Comparison of ENCODE assay signal across 19 cellular contexts in the genomic region with DNA sequence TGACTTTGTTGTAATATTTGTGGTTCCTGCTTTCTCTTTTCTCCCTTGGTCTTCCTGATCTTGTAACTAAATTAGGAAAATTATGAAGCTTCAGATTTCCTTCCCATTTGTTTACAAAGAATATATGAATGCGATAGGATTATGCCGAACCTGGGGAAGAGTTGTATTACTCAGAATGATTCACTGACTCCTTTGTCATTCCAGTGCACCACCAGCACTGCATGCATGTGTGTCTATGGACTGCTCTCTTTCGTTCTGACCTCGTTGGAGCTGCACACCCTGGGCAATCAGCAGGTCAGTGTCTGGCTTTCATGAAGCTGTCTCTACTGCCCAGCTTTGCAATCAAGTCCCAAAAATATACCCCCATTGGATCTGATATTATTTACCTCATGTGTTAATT. TPM values are rescaled to one million over a fixed set of nuclear protein-coding genes. Genes with fewer than 3 reads are reported as not detected.
DNase-seq lines count a peak whose midpoint lies in the region; ATAC-seq, FAIRE-seq and TF ChIP-seq lines count a peak whose summit lies in the region.
"Had no signal": no experiment of that assay in that cellular context is flagged by ENCODE, and none has a peak within 500 bp of the region (broad histone marks: within the 10 kb centered on the region; RNA-seq: fewer than 3 reads in every experiment).

No MANE protein-coding gene starts in this region.

- H3K27me3 Mint-ChIP-seq in natural killer cell treated with Interleukin-12 subunit alpha and Interleukin-12 subunit beta and Interleukin-15 and Interleukin-18, amount 100 ng/mL, for 72 hours: no peaks in the 10 kb centered on the region
- H3K27me3 Mint-ChIP-seq: activated T-cell treated with anti-CD3 and anti-CD28 coated beads, Interleukin-2, amount 50 U/mL, for 24 hours had no signal

- TF ChIP-seq CTCF in bronchial epithelial cell (IDR thresholded peaks at IDR 0.05; ENCODE audit: insufficient read depth, low read length, severe bottlenecking) (no peak), kidney epithelial cell (IDR thresholded peaks at IDR 0.05; ENCODE audit: insufficient read depth, low read length, poor library complexity, severe bottlenecking) (no peak), body of pancreas (IDR thresholded peaks at IDR 0.05) (no peak)

- 76 to 81% methylated on average over 4 of the region's 4 CpGs for WGBS in body of pancreas, 2 donors
- 87 to 89% methylated on average over 4 of the region's 4 CpGs for WGBS in aorta, 2 donors

- H3K4me3 ChIP-seq in bronchial epithelial cell (ENCODE audit: low read depth, low read length): no peak overlapping the region
- H3K4me3 ChIP-seq in kidney epithelial cell (ENCODE audit: low read depth, low read length): no peak overlapping the region
- no peak overlapping the region for H3K4me3 ChIP-seq in body of pancreas
- no peak overlapping the region for H3K4me3 ChIP-seq in aorta (ENCODE audit: low read length in 2 of 2)
- H3K4me3 ChIP-seq: left ventricle myocardium inferior had no signal

- H3K4me1 Mint-ChIP-seq in natural killer cell treated with Interleukin-12 subunit alpha and Interleukin-12 subunit beta and Interleukin-15 and Interleukin-18, amount 100 ng/mL, for 72 hours (ENCODE audit: low read depth in 2 of 2): no peaks in the 10 kb centered on the region
- H3K4me1 Mint-ChIP-seq: natural killer cell had no signal

- H3K27ac ChIP-seq in body of pancreas (no peak overlapping the region), aorta (ENCODE audit: low read depth in 1 of 2, low read length in 2 of 2) (no peak overlapping the region)
- H3K27ac ChIP-seq: C4-2B, left ventricle myocardium inferior had no signal

- no peak for FAIRE-seq in bronchial epithelial cell (lab: Jason Lieb, UNC)
- FAIRE-seq: GM12891 had no signal

- H3K36me3 ChIP-seq in bronchial epithelial cell (ENCODE audit: control insufficient read depth, insufficient read depth, low read length) (peaks cover 17% of the 10 kb centered on the region), kidney epithelial cell (ENCODE audit: control insufficient read depth, insufficient read depth, low read length) (peaks cover 4% of the 10 kb centered on the region), body of pancreas (replicated peaks in 1 of 2; ENCODE audit: insufficient read depth in 1 of 2, low read depth in 2 of 2) (peaks cover 15 to 17% of the 10 kb centered on the region in 2 donors), aorta (ENCODE audit: control insufficient read depth in 1 of 2, insufficient read depth in 2 of 2, low read length in 1 of 2) (peaks cover 0 to 7% of the 10 kb centered on the region in 2 donors)

- peak; percentile 58 for DNase-seq in Daoy (ENCODE audit: low read depth)
- peak; percentile 26 for DNase-seq in NCI-H226
- peak; percentile 81 for DNase-seq in bronchial epithelial cell (ENCODE audit: low read depth)
- DNase-seq in kidney epithelial cell (ENCODE audit: low read depth): peak; percentile 9
- no peak for DNase-seq in body of pancreas
- no peak for DNase-seq in aorta
- no peak for DNase-seq in natural killer cell treated with Interleukin-12 subunit alpha and Interleukin-12 subunit beta and Interleukin-15 and Interleukin-18, amount 100 ng/mL, for 72 hours (ENCODE audit: low spot score)
- DNase-seq: activated CD4-positive, alpha-beta T cell treated with anti-CD3 and anti-CD28 coated beads for 1 hour; activated T-cell treated with anti-CD3 and anti-CD28 coated beads, Interleukin-2, amount 50 U/mL, for 24 hours; DMS79 treated with DMSO at 0.1 percent for 48 hours; head of caudate nucleus; left ventricle myocardium inferior; natural killer cell; NCI-H1417 treated with DMSO at 0.1 percent for 48 hours; NCI-H510A had no signal

- intact Hi-C loops in body of pancreas (cut with DNase I): no loop called here
- intact Hi-C loops in aorta (cut with DNase I): no loop called here

- H3K9me3 ChIP-seq in body of pancreas (no peaks in the 10 kb centered on the region), aorta (ENCODE audit: control insufficient read depth, low read length) (no peaks in the 10 kb centered on the region)
- H3K9me3 ChIP-seq: left ventricle myocardium inferior had no signal

- H3K27me3 ChIP-seq in bronchial epithelial cell (ENCODE audit: control insufficient read depth, insufficient read depth, low read length): no peaks in the 10 kb centered on the region
- H3K27me3 ChIP-seq in kidney epithelial cell (ENCODE audit: control insufficient read depth, insufficient read depth, low read length): no peaks in the 10 kb centered on the region
- no peaks in the 10 kb centered on the region for H3K27me3 ChIP-seq in body of pancreas
- no peaks in the 10 kb centered on the region for H3K27me3 ChIP-seq in aorta (ENCODE audit: control insufficient read depth in 1 of 2, insufficient read depth in 2 of 2, low read length in 1 of 2)

- TF ChIP-seq POLR2A in body of pancreas (IDR thresholded peaks at IDR 0.05): no peak

- no peak overlapping the region for H3K4me3 Mint-ChIP-seq in natural killer cell treated with Interleukin-12 subunit alpha and Interleukin-12 subunit beta and Interleukin-15 and Interleukin-18, amount 100 ng/mL, for 72 hours
- H3K4me3 Mint-ChIP-seq: activated T-cell treated with anti-CD3 and anti-CD28 coated beads, Interleukin-2, amount 50 U/mL, for 24 hours; natural killer cell; T-helper 1 cell treated with Interleukin-12 subunit alpha and Interleukin-12 subunit beta and Interleukin-4 antibody, amounts not matched to agents 30 μg/mL and 1 μg/mL, for 36 hours had no signal

- H3K27ac Mint-ChIP-seq in natural killer cell treated with Interleukin-12 subunit alpha and Interleukin-12 subunit beta and Interleukin-15 and Interleukin-18, amount 100 ng/mL, for 72 hours: no peak overlapping the region
- H3K27ac Mint-ChIP-seq: activated T-cell treated with anti-CD3 and anti-CD28 coated beads, Interleukin-2, amount 50 U/mL, for 24 hours; natural killer cell; T-helper 1 cell treated with Interleukin-12 subunit alpha and Interleukin-12 subunit beta and Interleukin-4 antibody, amounts not matched to agents 30 μg/mL and 1 μg/mL, for 36 hours had no signal

- no peak for ATAC-seq in GM18502 (IDR thresholded peaks at IDR 0.05; ENCODE audit: poor library complexity, unreplicated experiment)
- ATAC-seq in body of pancreas: no peak
- no peak for ATAC-seq in aorta (ENCODE audit: low FRiP score)
- no peak for ATAC-seq in natural killer cell treated with Interleukin-12 subunit alpha and Interleukin-12 subunit beta and Interleukin-15 and Interleukin-18, amount 100 ng/mL, for 72 hours
- ATAC-seq: natural killer cell had no signal

- H3K9me3 Mint-ChIP-seq in natural killer cell treated with Interleukin-12 subunit alpha and Interleukin-12 subunit beta and Interleukin-15 and Interleukin-18, amount 100 ng/mL, for 72 hours: no peaks in the 10 kb centered on the region
- H3K9me3 Mint-ChIP-seq: activated T-cell treated with anti-CD3 and anti-CD28 coated beads, Interleukin-2, amount 50 U/mL, for 24 hours; natural killer cell; T-helper 1 cell treated with Interleukin-12 subunit alpha and Interleukin-12 subunit beta and Interleukin-4 antibody, amounts not matched to agents 30 μg/mL and 1 μg/mL, for 36 hours had no signal

- peaks cover 28% of the 10 kb centered on the region for H3K36me3 Mint-ChIP-seq in natural killer cell treated with Interleukin-12 subunit alpha and Interleukin-12 subunit beta and Interleukin-15 and Interleukin-18, amount 100 ng/mL, for 72 hours

- H3K4me1 ChIP-seq in body of pancreas (no peaks in the 10 kb centered on the region), aorta (ENCODE audit: control insufficient read depth in 1 of 2, insufficient read depth in 2 of 2, low read length in 2 of 2) (no peaks in the 10 kb centered on the region)
- H3K4me1 ChIP-seq: left ventricle myocardium inferior had no signal

RNA-seq across cellular contexts. Expression of gene NUP188, which starts 25.5 kb away (rescaled TPM):
- 73.7 and 75.5 TPM in 2 replicates for total RNA-seq in Daoy (2014; rRNA removed; shearing (Covaris generic))
- 25.8 and 38.5 TPM in 2 replicates for total RNA-seq in bronchial epithelial cell
- 35.5 and 39.9 TPM in 2 replicates for total RNA-seq in kidney epithelial cell
- 10 to 100 TPM; 15.2 to 18.9 TPM for total RNA-seq in body of pancreas
- 10 to 100 TPM; 37.1 to 44.5 TPM for total RNA-seq in aorta
- 10 to 100 TPM in 1 of 2 donors, 1 to 10 TPM in 1; 4.9 to 14.4 TPM for polyA plus RNA-seq in aorta
- 100 to 1,000 TPM; 103 to 143 TPM for total RNA-seq in natural killer cell treated with Interleukin-12 subunit alpha and Interleukin-12 subunit beta and Interleukin-15 and Interleukin-18, amount 100 ng/mL, for 72 hours

RNA-seq across cellular contexts. Expression of gene DOLK, which starts 25.6 kb away (rescaled TPM):
- total RNA-seq in Daoy (2014; rRNA removed; shearing (Covaris generic)): 16.3 and 17.1 TPM in 2 replicates
- 22.6 and 24.6 TPM in 2 replicates for total RNA-seq in bronchial epithelial cell
- total RNA-seq in kidney epithelial cell: 29.6 and 30.8 TPM in 2 replicates
- total RNA-seq in body of pancreas: 10 to 100 TPM in 1 of 2 donors, 1 to 10 TPM in 1; 8.0 to 12.2 TPM
- total RNA-seq in aorta: 10 to 100 TPM in 1 of 2 donors, 1 to 10 TPM in 1; 8.4 to 10.5 TPM
- 10 to 100 TPM in 1 of 2 donors, 1 to 10 TPM in 1; 4.3 to 10.7 TPM for polyA plus RNA-seq in aorta
- total RNA-seq in natural killer cell treated with Interleukin-12 subunit alpha and Interleukin-12 subunit beta and Interleukin-15 and Interleukin-18, amount 100 ng/mL, for 72 hours: 10 to 100 TPM in 1 of 2 donors, 1 to 10 TPM in 1; 8.7 to 11.5 TPM

RNA-seq across cellular contexts. Expression of gene PHYHD1, which starts 52.2 kb away (rescaled TPM):
- total RNA-seq in Daoy (2014; rRNA removed; shearing (Covaris generic)): not detected in 2 replicates
- 1.1 and 3.8 TPM in 2 replicates for total RNA-seq in bronchial epithelial cell
- total RNA-seq in kidney epithelial cell: 17.8 and 21.2 TPM in 2 replicates
- total RNA-seq in body of pancreas: 10 to 100 TPM; 48.8 to 65.3 TPM
- 10 to 100 TPM; 20.5 to 33.0 TPM for total RNA-seq in aorta
- polyA plus RNA-seq in aorta: 10 to 100 TPM; 16.7 to 68.9 TPM
- 1 to 10 TPM in 1 of 2 donors, under 1 TPM in 1; 0.24 to 1.1 TPM for total RNA-seq in natural killer cell treated with Interleukin-12 subunit alpha and Interleukin-12 subunit beta and Interleukin-15 and Interleukin-18, amount 100 ng/mL, for 72 hours

RNA-seq across cellular contexts. Expression of gene SH3GLB2, which starts 55.2 kb away (rescaled TPM):
- total RNA-seq in Daoy (2014; rRNA removed; shearing (Covaris generic)): 19.0 and 21.8 TPM in 2 replicates
- total RNA-seq in bronchial epithelial cell (50.5 and 98.1 TPM in 2 replicates), kidney epithelial cell (101 and 112 TPM in 2 replicates), body of pancreas (100 to 1,000 TPM; 104 to 108 TPM), aorta (100 to 1,000 TPM in 1 of 2 donors, 10 to 100 TPM in 1; 64.9 to 107 TPM)
- polyA plus RNA-seq in aorta: 100 to 1,000 TPM in 1 of 2 donors, 10 to 100 TPM in 1; 34.4 to 232 TPM
- 10 to 100 TPM; 57.8 to 99.0 TPM for total RNA-seq in natural killer cell treated with Interleukin-12 subunit alpha and Interleukin-12 subunit beta and Interleukin-15 and Interleukin-18, amount 100 ng/mL, for 72 hours

Comparison
In these comparisons a context has a peak if more than half of its experiments do, and no peak if none do; other contexts are left out.
1. DNase-seq: peak in Daoy (single experiment), NCI-H226 (single experiment), bronchial epithelial cell (single experiment) and kidney epithelial cell (single experiment); none in body of pancreas (0 of 4), aorta (0 of 2) and natural killer cell treated with Interleukin-12 subunit alpha and Interleukin-12 subunit beta and Interleukin-15 and Interleukin-18, amount 100 ng/mL, for 72 hours (single experiment).